In the genomic region with DNA sequence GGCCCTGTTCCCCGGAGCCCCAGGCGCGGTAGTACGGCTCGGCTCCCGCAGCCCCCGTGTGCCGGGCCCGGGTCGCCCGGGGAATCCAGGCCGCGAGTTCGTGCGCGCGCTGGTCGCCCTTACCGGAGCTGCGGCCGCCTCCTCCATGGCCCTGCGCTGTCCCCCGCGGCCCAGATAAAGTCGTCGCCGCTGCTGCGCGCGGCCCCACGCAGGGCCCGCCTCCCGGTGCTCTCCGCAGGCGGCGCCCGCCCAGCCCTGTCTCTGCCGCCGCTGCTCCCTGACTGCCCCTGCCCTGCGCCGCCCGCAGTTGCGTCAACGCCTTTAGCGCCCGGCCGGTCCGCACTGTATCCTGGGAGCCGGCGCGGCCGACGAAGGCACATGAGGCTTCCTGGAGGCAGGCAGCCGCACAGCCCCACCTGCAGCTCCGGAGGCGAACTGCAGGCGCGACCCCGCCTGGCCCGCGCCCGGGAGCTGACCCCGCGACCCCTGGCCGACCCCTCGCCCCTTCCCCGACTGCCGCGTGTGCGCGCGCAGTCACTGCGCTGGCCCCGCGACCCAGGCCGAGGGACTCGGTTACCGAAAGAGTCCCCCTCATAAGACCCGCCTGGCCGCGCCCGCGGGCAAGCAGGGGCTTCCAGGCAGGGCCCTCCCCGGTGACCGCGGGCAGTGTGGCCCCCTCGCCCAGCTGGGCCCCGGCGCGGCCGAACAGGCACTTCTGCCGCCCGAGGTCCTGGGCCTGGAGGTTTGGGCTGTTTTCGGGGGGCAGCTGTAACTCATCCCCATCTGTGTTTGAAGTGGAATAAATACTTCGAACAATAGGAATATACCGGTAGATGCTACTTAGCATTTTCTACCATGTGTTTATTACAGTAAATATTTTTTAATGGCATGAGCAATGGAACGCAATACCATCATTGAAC, we compare ENCODE assay signal across 1 cellular context.
A peak's percentile ranks its signal among the peaks of the same experiment; 100 is the strongest.
TF ChIP-seq lines count a peak whose summit lies in the region.

No MANE protein-coding gene starts in this region.

TF ChIP-seq in HepG2, 621 proteins besides CTCF, POLR2A, EP300 and RAD21 (continued from another document and continues in another):
- TF ChIP-seq, protein P1, sequence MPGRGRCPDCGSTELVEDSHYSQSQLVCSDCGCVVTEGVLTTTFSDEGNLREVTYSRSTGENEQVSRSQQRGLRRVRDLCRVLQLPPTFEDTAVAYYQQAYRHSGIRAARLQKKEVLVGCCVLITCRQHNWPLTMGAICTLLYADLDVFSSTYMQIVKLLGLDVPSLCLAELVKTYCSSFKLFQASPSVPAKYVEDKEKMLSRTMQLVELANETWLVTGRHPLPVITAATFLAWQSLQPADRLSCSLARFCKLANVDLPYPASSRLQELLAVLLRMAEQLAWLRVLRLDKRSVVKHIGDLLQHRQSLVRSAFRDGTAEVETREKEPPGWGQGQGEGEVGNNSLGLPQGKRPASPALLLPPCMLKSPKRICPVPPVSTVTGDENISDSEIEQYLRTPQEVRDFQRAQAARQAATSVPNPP (CRISPR knock-in tag; IDR thresholded peaks at IDR 0.05): peak; percentile 91
- TF ChIP-seq ERF (CRISPR knock-in tag; IDR thresholded peaks at IDR 0.05) (peak; percentile 81; the same call in 1 of the 2 replicates), ZNF101 (CRISPR knock-in tag; IDR thresholded peaks at IDR 0.05; ENCODE audit: borderline replicate concordance, low read depth) (no peak), ZSCAN30 (CRISPR knock-in tag; IDR thresholded peaks at IDR 0.05) (no peak), SOX6 (IDR thresholded peaks at IDR 0.05) (no peak), SOX6 (CRISPR knock-in tag; IDR thresholded peaks at IDR 0.05) (peak; percentile 25; the same call in 1 of the 2 replicates), NFRKB (IDR thresholded peaks at IDR 0.05) (no peak), HNRNPLL (IDR thresholded peaks at IDR 0.05; ENCODE audit: low read depth, low read length, poor library complexity, severe bottlenecking) (peak; percentile 99), NFAT5 (CRISPR knock-in tag; IDR thresholded peaks at IDR 0.05) (0 out of 2 replicates have a peak, but pooled peaks have one; percentile 28), ETV6 (CRISPR knock-in tag; conservative IDR thresholded peaks at IDR 0.05) (peak; percentile 81; the same call in 1 of the 2 replicates), RELA (CRISPR knock-in tag; IDR thresholded peaks at IDR 0.05) (no peak), ZNF30 (CRISPR knock-in tag; IDR thresholded peaks at IDR 0.05) (no peak), KAT2B (IDR thresholded peaks at IDR 0.05; ENCODE audit: borderline replicate concordance, low read depth, low read length) (no peak), ZNF572 (CRISPR knock-in tag; IDR thresholded peaks at IDR 0.05) (no peak), ZMYM4 (CRISPR knock-in tag; IDR thresholded peaks at IDR 0.05) (peak; percentile 99), TGIF2 (CRISPR knock-in tag; IDR thresholded peaks at IDR 0.05) (0 out of 2 replicates have a peak, but pooled peaks have one; percentile 20), ZNF777 (CRISPR knock-in tag; IDR thresholded peaks at IDR 0.05) (peak; percentile 75), ZNF280D (CRISPR knock-in tag; IDR thresholded peaks at IDR 0.05) (no peak), GZF1 (CRISPR knock-in tag; IDR thresholded peaks at IDR 0.05) (0 out of 2 replicates have a peak, but pooled peaks have one; percentile 40), ZNF670 (CRISPR knock-in tag; IDR thresholded peaks at IDR 0.05; ENCODE audit: borderline replicate concordance) (no peak; the same call in 1 of the 2 replicates), SP5 (CRISPR knock-in tag; IDR thresholded peaks at IDR 0.05; ENCODE audit: borderline replicate concordance, low read depth) (peak; percentile 35; the same call in 1 of the 2 replicates), HNRNPUL1 (IDR thresholded peaks at IDR 0.05; ENCODE audit: low read depth, low read length) (peak; percentile 26; the same call in 1 of the 2 replicates), SSRP1 (CRISPR knock-in tag; IDR thresholded peaks at IDR 0.05) (no peak), SKIL (CRISPR knock-in tag; IDR thresholded peaks at IDR 0.05; ENCODE audit: borderline replicate concordance) (peak; percentile 54; the same call in 1 of the 2 replicates), RAD51 (IDR thresholded peaks at IDR 0.05; ENCODE audit: borderline replicate concordance) (no peak), ZNF432 (CRISPR knock-in tag; IDR thresholded peaks at IDR 0.05; ENCODE audit: borderline replicate concordance) (no peak), ZNF251 (CRISPR knock-in tag; IDR thresholded peaks at IDR 0.05) (0 out of 2 replicates have a peak, but pooled peaks have one; percentile 62), POLR2AphosphoS2 (IDR thresholded peaks at IDR 0.05; ENCODE audit: low read depth, low read length) (no peak), HHEX (CRISPR knock-in tag; IDR thresholded peaks at IDR 0.05) (no peak), ZNF33A (CRISPR knock-in tag; IDR thresholded peaks at IDR 0.05; ENCODE audit: borderline replicate concordance) (0 out of 2 replicates have a peak, but pooled peaks have one; percentile 46), PHB2 (IDR thresholded peaks at IDR 0.05; ENCODE audit: partially characterized antibody) (no peak), DBP (CRISPR knock-in tag; IDR thresholded peaks at IDR 0.05; ENCODE audit: not compliant biosample characterization) (peak; percentile 26), ZNF484 (CRISPR knock-in tag; IDR thresholded peaks at IDR 0.05; ENCODE audit: borderline replicate concordance, low read depth) (no peak), ISX (CRISPR knock-in tag; conservative IDR thresholded peaks at IDR 0.05) (no peak), SAP130 (CRISPR knock-in tag; IDR thresholded peaks at IDR 0.05; ENCODE audit: low read depth) (peak; percentile 92), ZNF354B (CRISPR knock-in tag; IDR thresholded peaks at IDR 0.05) (no peak), CBFB (CRISPR knock-in tag; IDR thresholded peaks at IDR 0.05) (peak; percentile 77), REXO4 (CRISPR knock-in tag; IDR thresholded peaks at IDR 0.05; ENCODE audit: borderline replicate concordance) (no peak)
- TF ChIP-seq, protein P2, sequence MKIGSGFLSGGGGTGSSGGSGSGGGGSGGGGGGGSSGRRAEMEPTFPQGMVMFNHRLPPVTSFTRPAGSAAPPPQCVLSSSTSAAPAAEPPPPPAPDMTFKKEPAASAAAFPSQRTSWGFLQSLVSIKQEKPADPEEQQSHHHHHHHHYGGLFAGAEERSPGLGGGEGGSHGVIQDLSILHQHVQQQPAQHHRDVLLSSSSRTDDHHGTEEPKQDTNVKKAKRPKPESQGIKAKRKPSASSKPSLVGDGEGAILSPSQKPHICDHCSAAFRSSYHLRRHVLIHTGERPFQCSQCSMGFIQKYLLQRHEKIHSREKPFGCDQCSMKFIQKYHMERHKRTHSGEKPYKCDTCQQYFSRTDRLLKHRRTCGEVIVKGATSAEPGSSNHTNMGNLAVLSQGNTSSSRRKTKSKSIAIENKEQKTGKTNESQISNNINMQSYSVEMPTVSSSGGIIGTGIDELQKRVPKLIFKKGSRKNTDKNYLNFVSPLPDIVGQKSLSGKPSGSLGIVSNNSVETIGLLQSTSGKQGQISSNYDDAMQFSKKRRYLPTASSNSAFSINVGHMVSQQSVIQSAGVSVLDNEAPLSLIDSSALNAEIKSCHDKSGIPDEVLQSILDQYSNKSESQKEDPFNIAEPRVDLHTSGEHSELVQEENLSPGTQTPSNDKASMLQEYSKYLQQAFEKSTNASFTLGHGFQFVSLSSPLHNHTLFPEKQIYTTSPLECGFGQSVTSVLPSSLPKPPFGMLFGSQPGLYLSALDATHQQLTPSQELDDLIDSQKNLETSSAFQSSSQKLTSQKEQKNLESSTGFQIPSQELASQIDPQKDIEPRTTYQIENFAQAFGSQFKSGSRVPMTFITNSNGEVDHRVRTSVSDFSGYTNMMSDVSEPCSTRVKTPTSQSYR (CRISPR knock-in tag; IDR thresholded peaks at IDR 0.05; ENCODE audit: borderline replicate concordance): no peak
- TF ChIP-seq, protein P3, sequence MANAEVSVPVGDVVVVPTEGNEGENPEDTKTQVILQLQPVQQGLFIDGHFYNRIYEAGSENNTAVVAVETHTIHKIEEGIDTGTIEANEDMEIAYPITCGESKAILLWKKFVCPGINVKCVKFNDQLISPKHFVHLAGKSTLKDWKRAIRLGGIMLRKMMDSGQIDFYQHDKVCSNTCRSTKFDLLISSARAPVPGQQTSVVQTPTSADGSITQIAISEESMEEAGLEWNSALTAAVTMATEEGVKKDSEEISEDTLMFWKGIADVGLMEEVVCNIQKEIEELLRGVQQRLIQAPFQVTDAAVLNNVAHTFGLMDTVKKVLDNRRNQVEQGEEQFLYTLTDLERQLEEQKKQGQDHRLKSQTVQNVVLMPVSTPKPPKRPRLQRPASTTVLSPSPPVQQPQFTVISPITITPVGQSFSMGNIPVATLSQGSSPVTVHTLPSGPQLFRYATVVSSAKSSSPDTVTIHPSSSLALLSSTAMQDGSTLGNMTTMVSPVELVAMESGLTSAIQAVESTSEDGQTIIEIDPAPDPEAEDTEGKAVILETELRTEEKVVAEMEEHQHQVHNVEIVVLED (CRISPR knock-in tag; IDR thresholded peaks at IDR 0.05; ENCODE audit: borderline replicate concordance): peak; percentile 93
- TF ChIP-seq, protein P4, sequence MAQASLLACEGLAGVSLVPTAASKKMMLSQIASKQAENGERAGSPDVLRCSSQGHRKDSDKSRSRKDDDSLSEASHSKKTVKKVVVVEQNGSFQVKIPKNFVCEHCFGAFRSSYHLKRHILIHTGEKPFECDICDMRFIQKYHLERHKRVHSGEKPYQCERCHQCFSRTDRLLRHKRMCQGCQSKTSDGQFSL (CRISPR knock-in tag; IDR thresholded peaks at IDR 0.05): peak; percentile 16; the same call in 1 of the 2 replicates
